1 cellular context compared by ENCODE assay signal in the genomic region with DNA sequence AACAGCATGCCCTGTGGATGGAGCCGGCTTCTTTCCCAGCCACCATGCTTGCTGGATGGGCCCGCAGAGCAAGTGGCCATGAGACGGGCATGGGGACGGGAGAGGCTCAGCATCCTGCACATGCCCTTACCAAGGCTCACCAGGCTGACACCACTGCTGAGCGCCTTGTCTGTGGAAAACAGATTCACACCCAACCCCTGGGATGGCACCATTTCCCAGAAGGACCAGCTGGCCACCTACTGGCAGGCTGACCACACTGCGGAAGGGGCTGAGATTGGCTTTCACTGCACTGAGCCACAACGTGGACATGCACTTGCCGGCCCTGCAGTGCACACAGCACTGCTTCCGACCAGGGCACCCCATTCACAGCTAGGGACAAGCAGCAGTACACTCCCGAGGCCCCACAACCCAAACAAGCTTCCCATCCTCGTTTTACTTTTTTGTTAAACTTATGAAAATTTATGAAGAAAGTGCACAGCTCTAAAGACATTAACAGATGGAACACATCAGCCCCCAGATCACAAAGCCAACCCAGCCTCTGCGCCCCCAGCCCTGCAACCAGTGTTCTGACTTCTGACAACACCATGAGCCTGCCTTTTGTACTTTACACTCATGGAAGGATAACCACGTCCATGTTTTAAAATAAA.
TF ChIP-seq lines count a peak whose summit lies in the region.

No MANE protein-coding gene starts in this region.

TF ChIP-seq in K562, 482 proteins besides CTCF, POLR2A, EP300 and RAD21:
- peak; percentile 46; the same call in 1 of the 2 replicates for TF ChIP-seq SMC3 (conservative IDR thresholded peaks at IDR 0.05; ENCODE audit: insufficient read depth, low read depth, low read length)
- no peak for TF ChIP-seq BRCA1 (IDR thresholded peaks at IDR 0.05)
- TF ChIP-seq BRCA1 (CRISPR knock-in tag; IDR thresholded peaks at IDR 0.05) = no peak
